28 cellular contexts compared by ENCODE assay signal in genomic region chr6:2226775-2227174, GRCh38.
"Had no signal": no experiment of that assay in that cellular context is flagged by ENCODE, and none has a peak within 500 bp of the region (broad histone marks: within the 10 kb centered on the region; RNA-seq: fewer than 3 reads in every experiment).

No MANE protein-coding gene starts in this region.

- H3K4me2 ChIP-seq: neural progenitor cell, smooth muscle cell had no signal

- DNase-seq: naive thymus-derived CD4-positive, alpha-beta T cell; natural killer cell; occipital lobe; ovary; psoas muscle; right cardiac atrium; spleen; stimulated activated CD4-positive, alpha-beta T cell treated with anti-CD3 and anti-CD28 coated beads, Interleukin-12 subunit alpha, Interleukin-12 subunit beta, amount 100 ng/mL, for 4 hours; stimulated activated CD4-positive, alpha-beta T cell treated with anti-CD3 and anti-CD28 coated beads, Interleukin-1b, Interleukin-23, amount 100 ng/mL, for 48 hours; stimulated activated CD4-positive, alpha-beta T cell treated with anti-CD3 and anti-CD28 coated beads, Interleukin-4, amount 100 ng/mL, for 1 hour; stimulated activated CD4-positive, alpha-beta T cell treated with anti-CD3 and anti-CD28 coated beads, Interleukin-4, amount 100 ng/mL, for 4 hours; stimulated activated naive B cell treated with anti-CD40 and anti-IgM and Interleukin-4, amounts not matched to agents 10 μg/mL and 1 μg/mL and 100 μg/mL, for 72 hours; stimulated activated naive CD4-positive, alpha-beta T cell treated with Interleukin-2 at 50 U/mL for 16 hours; substantia nigra; testis; upper lobe of right lung; uterus had no signal

- H3K27me3 ChIP-seq: neural progenitor cell, ovary, spleen, suprapubic skin, testis, tibial nerve, upper lobe of right lung, uterus had no signal

- H3K4me1 Mint-ChIP-seq: nephron had no signal

- H3K36me3 ChIP-seq: neural progenitor cell, ovary, spleen, suprapubic skin, tibial nerve, upper lobe of right lung, uterus had no signal

- H3K4me3 Mint-ChIP-seq: naive thymus-derived CD4-positive, alpha-beta T cell; natural killer cell; nephron; neural progenitor cell; stimulated activated effector memory CD8-positive, alpha-beta T cell treated with anti-CD3 and anti-CD28 coated beads, Interleukin-12 subunit alpha, Interleukin-12 subunit beta, amount 100 ng/mL, for 72 hours; stimulated activated naive B cell treated with anti-CD40 and anti-IgM and Interleukin-4, amounts not matched to agents 10 μg/mL and 1 μg/mL and 100 μg/mL, for 72 hours; stimulated activated naive CD8-positive, alpha-beta T cell treated with anti-CD3 and anti-CD28 coated beads, Interleukin-15, Interleukin-2, amounts not matched to agents 100 ng/mL and 50 ng/mL, for 24 hours had no signal

- H3K36me3 Mint-ChIP-seq: natural killer cell; neural progenitor cell; stimulated activated effector memory CD8-positive, alpha-beta T cell treated with anti-CD3 and anti-CD28 coated beads, Interleukin-12 subunit alpha, Interleukin-12 subunit beta, amount 100 ng/mL, for 72 hours; stimulated activated naive B cell treated with anti-CD40 and anti-IgM and Interleukin-4, amounts not matched to agents 10 μg/mL and 1 μg/mL and 100 μg/mL, for 72 hours had no signal

- H2AFZ ChIP-seq: neural progenitor cell, parathyroid adenoma had no signal

- H3K9ac ChIP-seq: neural progenitor cell, parathyroid adenoma had no signal

- H3K9me3 Mint-ChIP-seq: natural killer cell; nephron; stimulated activated effector memory CD8-positive, alpha-beta T cell treated with anti-CD3 and anti-CD28 coated beads, Interleukin-12 subunit alpha, Interleukin-12 subunit beta, amount 100 ng/mL, for 72 hours; stimulated activated naive B cell treated with anti-CD40 and anti-IgM and Interleukin-4, amounts not matched to agents 10 μg/mL and 1 μg/mL and 100 μg/mL, for 72 hours; stimulated activated naive CD8-positive, alpha-beta T cell treated with anti-CD3 and anti-CD28 coated beads, Interleukin-15, Interleukin-2, amounts not matched to agents 100 ng/mL and 50 ng/mL, for 24 hours had no signal

- H3K4me3 ChIP-seq: neural progenitor cell, ovary, psoas muscle, skin epidermis, smooth muscle cell, spleen, suprapubic skin, testis, tibial nerve, upper lobe of right lung, uterus had no signal

- H3K4me1 ChIP-seq: parathyroid adenoma, psoas muscle, suprapubic skin, uterus had no signal

- H3K27me3 Mint-ChIP-seq: naive thymus-derived CD4-positive, alpha-beta T cell; progenitor cell of endocrine pancreas; stimulated activated naive B cell treated with anti-CD40 and anti-IgM and Interleukin-4, amounts not matched to agents 10 μg/mL and 1 μg/mL and 100 μg/mL, for 72 hours; stimulated activated naive CD8-positive, alpha-beta T cell treated with anti-CD3 and anti-CD28 coated beads, Interleukin-15, Interleukin-2, amounts not matched to agents 100 ng/mL and 50 ng/mL, for 24 hours had no signal

- ATAC-seq: naive thymus-derived CD4-positive, alpha-beta T cell; natural killer cell; psoas muscle; right cardiac atrium; sciatic nerve; stimulated activated effector memory CD8-positive, alpha-beta T cell treated with anti-CD3 and anti-CD28 coated beads, Interleukin-12 subunit alpha, Interleukin-12 subunit beta, amount 100 ng/mL, for 72 hours; stimulated activated naive B cell treated with anti-CD40 and anti-IgM and Interleukin-4, amounts not matched to agents 10 μg/mL and 1 μg/mL and 100 μg/mL, for 72 hours; upper lobe of right lung had no signal

- H3K9me3 ChIP-seq: ovary, psoas muscle, spleen, suprapubic skin, testis, tibial nerve, upper lobe of right lung, uterus had no signal

- H3K27ac ChIP-seq: neural progenitor cell, ovary, parathyroid adenoma, psoas muscle, skin epidermis, spleen, suprapubic skin, testis, tibial nerve, upper lobe of right lung, uterus had no signal

- H3K27ac Mint-ChIP-seq: natural killer cell; nephron; neural progenitor cell; progenitor cell of endocrine pancreas; stimulated activated naive B cell treated with anti-CD40 and anti-IgM and Interleukin-4, amounts not matched to agents 10 μg/mL and 1 μg/mL and 100 μg/mL, for 72 hours; stimulated activated naive CD8-positive, alpha-beta T cell treated with anti-CD3 and anti-CD28 coated beads, Interleukin-15, Interleukin-2, amounts not matched to agents 100 ng/mL and 50 ng/mL, for 24 hours had no signal
